9 cellular contexts compared by ENCODE assay signal in the genomic region with DNA sequence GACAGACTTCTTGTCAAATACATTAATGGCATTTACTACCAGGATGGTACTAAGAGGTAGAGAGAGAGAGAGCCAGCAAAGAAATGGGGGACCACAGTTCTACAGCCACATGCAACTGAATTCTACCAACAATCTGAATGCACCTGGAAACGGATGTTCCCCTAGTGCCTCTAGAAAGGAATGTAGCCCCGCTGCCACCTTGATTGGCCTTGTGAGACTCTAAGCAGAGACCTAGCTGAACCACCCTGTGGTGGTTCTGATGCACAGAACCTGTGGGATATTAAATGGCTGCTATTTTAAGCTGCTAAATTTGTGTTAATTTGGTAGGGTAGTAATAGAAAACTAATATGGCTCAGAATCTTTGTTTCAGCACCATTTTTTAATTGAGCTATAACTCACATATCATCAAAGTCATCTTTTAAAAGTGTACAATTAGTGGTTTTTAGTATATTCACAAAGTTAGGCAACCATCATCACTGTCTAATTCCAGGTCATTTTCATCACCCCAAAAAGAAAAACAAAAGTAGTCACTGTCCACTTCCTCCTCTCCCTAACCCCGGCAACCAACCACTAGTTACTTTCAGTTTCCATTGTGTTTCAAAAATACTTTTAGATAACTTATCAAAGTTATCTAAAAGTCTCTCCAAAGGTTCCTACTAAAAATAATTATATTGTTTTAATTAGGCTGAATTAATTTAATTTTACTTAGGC. TPM values are rescaled to one million over a fixed set of nuclear protein-coding genes. Genes with fewer than 3 reads are reported as not detected.
DNase-seq lines count a peak whose midpoint lies in the region; ATAC-seq and TF ChIP-seq lines count a peak whose summit lies in the region.
"Had no signal": no experiment of that assay in that cellular context is flagged by ENCODE, and none has a peak within 500 bp of the region (broad histone marks: within the 10 kb centered on the region; RNA-seq: fewer than 3 reads in every experiment).

No MANE protein-coding gene starts in this region.

- H3K36me3 Mint-ChIP-seq in activated T-cell treated with anti-CD3 and anti-CD28 coated beads, Interleukin-2, amount 50 U/mL, for 24 hours (ENCODE audit: low read depth), result peaks cover 22% of the 10 kb centered on the region
- peaks cover 0 to 28% (median 5%) of the 10 kb centered on the region in 5 donors for H3K36me3 Mint-ChIP-seq in naive thymus-derived CD4-positive, alpha-beta T cell

- H3K9me3 Mint-ChIP-seq in activated T-cell treated with anti-CD3 and anti-CD28 coated beads, Interleukin-2, amount 50 U/mL, for 24 hours, result no peaks in the 10 kb centered on the region
- H3K9me3 Mint-ChIP-seq in naive thymus-derived CD4-positive, alpha-beta T cell, result peaks cover 0 to 5% (median 0%) of the 10 kb centered on the region in 11 donors

- no peak overlapping the region for H3K4me3 ChIP-seq in SU-DHL-6 (ENCODE audit: insufficient read depth, low read length, poor library complexity, severe bottlenecking)
- H3K4me3 ChIP-seq in naive thymus-derived CD4-positive, alpha-beta T cell (ENCODE audit: low read length), result peak overlapping the region; percentile 54
- H3K4me3 ChIP-seq: pancreas had no signal

- peaks cover 6 to 9% of the 10 kb centered on the region in 2 donors for H3K4me1 ChIP-seq in naive thymus-derived CD4-positive, alpha-beta T cell (ENCODE audit: control insufficient read depth in 2 of 2, insufficient read depth in 2 of 2, low read length in 2 of 2)
- H3K4me1 ChIP-seq: pancreas had no signal

- H3K27ac ChIP-seq in SU-DHL-6 (ENCODE audit: low read depth, low read length), result no peak overlapping the region
- peak overlapping the region; percentile 70 for H3K27ac ChIP-seq in naive thymus-derived CD4-positive, alpha-beta T cell (ENCODE audit: low read depth, low read length)
- H3K27ac ChIP-seq: pancreas had no signal

- POLR2A ChIA-PET in naive thymus-derived CD4-positive, alpha-beta T cell (lab: Charles Lee), result interaction anchor here (0.8 to 1.4 kb wide), 3 partner anchors 158 to 174 kb away, joined by 3 to 5 read pairs (median 3); no protein-coding TSS in a partner anchor

- peak overlapping the region; percentile 80 for H3K27ac Mint-ChIP-seq in activated T-cell treated with anti-CD3 and anti-CD28 coated beads, Interleukin-2, amount 50 U/mL, for 24 hours
- H3K27ac Mint-ChIP-seq in naive thymus-derived CD4-positive, alpha-beta T cell, result peak overlapping the region; percentile 83 to 98 (median 94)

- CTCF ChIA-PET in naive thymus-derived CD4-positive, alpha-beta T cell (lab: Charles Lee), result interaction anchor here (0.7 kb wide), 1 partner anchor 215 kb away, joined by 6 read pairs; no protein-coding TSS in a partner anchor

- intact Hi-C loops in naive thymus-derived CD4-positive, alpha-beta T cell (cut with micrococcal nuclease), result loop anchor here (1.0 to 5.0 kb wide), 4 partner anchors 51 to 175 kb away; a partner anchor contains a TSS

- no peaks in the 10 kb centered on the region for H3K36me3 ChIP-seq in SU-DHL-6 (ENCODE audit: low read length)
- no peaks in the 10 kb centered on the region for H3K36me3 ChIP-seq in naive thymus-derived CD4-positive, alpha-beta T cell (ENCODE audit: control insufficient read depth in 2 of 3, insufficient read depth in 3 of 3, low read length in 3 of 3)

- peak; percentile 84 for ATAC-seq in HG02981 (IDR thresholded peaks at IDR 0.05; ENCODE audit: unreplicated experiment)
- ATAC-seq in naive thymus-derived CD4-positive, alpha-beta T cell, result peak; percentile 69

- no peak overlapping the region for H3K9ac ChIP-seq in SU-DHL-6 (ENCODE audit: low read length)

- H3K27me3 Mint-ChIP-seq in activated T-cell treated with anti-CD3 and anti-CD28 coated beads, Interleukin-2, amount 50 U/mL, for 24 hours, result no peaks in the 10 kb centered on the region
- no peaks in the 10 kb centered on the region for H3K27me3 Mint-ChIP-seq in naive thymus-derived CD4-positive, alpha-beta T cell

- no peaks in the 10 kb centered on the region for H3K9me3 ChIP-seq in SU-DHL-6 (ENCODE audit: insufficient read depth, low read length)
- no peaks in the 10 kb centered on the region for H3K9me3 ChIP-seq in naive thymus-derived CD4-positive, alpha-beta T cell (ENCODE audit: control insufficient read depth in 2 of 3, low read length in 3 of 3)
- H3K9me3 ChIP-seq: pancreas had no signal

- no peak for TF ChIP-seq CTCF in SU-DHL-6 (IDR thresholded peaks at IDR 0.05; ENCODE audit: insufficient read depth, low read length, poor library complexity, severe bottlenecking)

- peaks cover 25% of the 10 kb centered on the region for H3K4me1 Mint-ChIP-seq in activated T-cell treated with anti-CD3 and anti-CD28 coated beads, Interleukin-2, amount 50 U/mL, for 24 hours (ENCODE audit: low read depth)
- H3K4me1 Mint-ChIP-seq in naive thymus-derived CD4-positive, alpha-beta T cell, result peaks cover 9 to 28% (median 25%) of the 10 kb centered on the region in 7 donors

- H3K27me3 ChIP-seq in SU-DHL-6 (ENCODE audit: low read length), result no peaks in the 10 kb centered on the region
- no peaks in the 10 kb centered on the region for H3K27me3 ChIP-seq in naive thymus-derived CD4-positive, alpha-beta T cell (ENCODE audit: control insufficient read depth in 2 of 2, insufficient read depth in 2 of 2, low read length in 2 of 2)
- H3K27me3 ChIP-seq: pancreas had no signal

- no peaks in the 10 kb centered on the region for H3F3A ChIP-seq in SU-DHL-6 (ENCODE audit: insufficient read depth)

- peak overlapping the region; percentile 39 for H2AFZ ChIP-seq in SU-DHL-6 (ENCODE audit: low read depth, low read length, severe bottlenecking)

- H4K20me1 ChIP-seq in SU-DHL-6 (ENCODE audit: low read depth, low read length), result no peaks in the 10 kb centered on the region

- peak overlapping the region; percentile 49 for H3K4me3 Mint-ChIP-seq in activated T-cell treated with anti-CD3 and anti-CD28 coated beads, Interleukin-2, amount 50 U/mL, for 24 hours
- peak overlapping the region; percentile 78 to 96 (median 87) for H3K4me3 Mint-ChIP-seq in naive thymus-derived CD4-positive, alpha-beta T cell

- no peak for DNase-seq in activated T-cell treated with anti-CD3 and anti-CD28 coated beads, Interleukin-2, amount 50 U/mL, for 24 hours
- DNase-seq in activated T-cell treated with anti-CD3 and anti-CD28 coated beads, Interleukin-2, amount 50 U/mL, for 48 hours, result no peak
- DNase-seq in naive thymus-derived CD4-positive, alpha-beta T cell, result peak in 5 of 9 donors; percentile 6 to 32 (median 18)
- no peak for DNase-seq in NK-92 (lab: John Stamatoyannopoulos, UW; ENCODE audit: unreplicated experiment)
- no peak for DNase-seq in mesenteric fat pad (ENCODE audit: low spot score)
- DNase-seq in NCI-H2107 treated with DMSO at 0.1 percent for 48 hours (lab: John Stamatoyannopoulos, UW; ENCODE audit: unreplicated experiment), result no peak
- DNase-seq: pancreas had no signal

- no peaks in the 10 kb centered on the region for H3K79me2 ChIP-seq in SU-DHL-6 (ENCODE audit: insufficient read depth, low read length)

- H3K9me2 ChIP-seq in SU-DHL-6 (replicated peaks; ENCODE audit: insufficient read depth, low read length), result no peaks in the 10 kb centered on the region

- H3K4me2 ChIP-seq in SU-DHL-6 (ENCODE audit: low read depth, low read length, poor library complexity, severe bottlenecking), result peak overlapping the region; percentile 26

RNA-seq across cellular contexts. Expression of a gene that starts 51.7 kb away (rescaled TPM):
- total RNA-seq in naive thymus-derived CD4-positive, alpha-beta T cell, result 10 to 100 TPM in 3 of 5 experiments, 1 to 10 TPM in 2; 8.0 to 14.7 (median 10.4) TPM
- 1 to 10 TPM; 1.1 to 1.4 TPM for polyA plus RNA-seq in naive thymus-derived CD4-positive, alpha-beta T cell
- total RNA-seq in mesenteric fat pad, result 18.1 TPM

Comparison
In these comparisons a context has a peak if more than half of its experiments do, and no peak if none do; other contexts are left out.
1. DNase-seq: peak in naive thymus-derived CD4-positive, alpha-beta T cell (5 of 9); none in activated T-cell treated with anti-CD3 and anti-CD28 coated beads, Interleukin-2, amount 50 U/mL, for 24 hours (single experiment), activated T-cell treated with anti-CD3 and anti-CD28 coated beads, Interleukin-2, amount 50 U/mL, for 48 hours (0 of 2), NK-92 (single experiment), mesenteric fat pad (single experiment) and NCI-H2107 treated with DMSO at 0.1 percent for 48 hours (single experiment).